In the genomic region with DNA sequence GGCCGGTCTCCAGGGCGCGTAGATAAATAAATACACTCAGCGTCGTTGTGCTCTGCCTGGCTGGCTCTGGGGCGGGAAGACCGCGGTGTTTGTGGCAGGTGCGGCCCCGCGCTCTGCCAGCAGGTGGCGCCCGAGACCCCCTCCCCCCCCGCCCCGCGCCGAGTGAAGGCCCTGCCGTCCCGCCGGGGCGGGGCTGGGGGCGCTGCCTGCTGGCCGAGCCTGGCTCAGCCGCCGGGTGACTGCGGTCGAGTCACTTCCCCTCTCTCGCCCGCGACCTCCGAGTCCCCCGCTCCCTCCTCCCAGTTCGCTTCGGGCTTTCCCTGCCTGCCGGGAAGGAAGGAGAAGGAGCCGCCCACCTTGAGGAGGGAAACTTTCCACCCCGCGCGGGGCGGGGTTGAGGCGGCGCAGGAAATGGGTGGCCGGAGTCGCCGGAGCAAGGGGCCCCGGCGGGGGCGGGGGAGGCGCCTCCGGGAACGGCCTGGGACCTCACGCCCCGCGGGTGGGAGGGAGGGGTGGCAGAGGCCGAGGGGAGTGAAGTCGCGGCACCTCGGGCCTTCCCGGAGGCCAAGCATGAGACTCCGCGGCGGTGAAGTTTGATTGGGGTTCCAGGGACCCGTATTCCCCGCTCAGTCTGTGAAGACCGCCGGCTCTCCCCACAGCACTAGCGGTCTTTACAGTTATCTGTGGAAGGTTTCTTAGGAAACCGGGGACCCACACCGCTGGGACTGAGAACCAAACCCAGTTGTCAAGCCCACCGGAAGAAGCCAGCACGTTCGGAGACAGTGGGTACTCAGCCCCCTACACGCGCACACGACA, we compare ENCODE assay signal across 8 cellular contexts. TPM values are rescaled to one million over a fixed set of nuclear protein-coding genes. Genes with fewer than 3 reads are reported as not detected.
DNase-seq lines count a peak whose midpoint lies in the region; ATAC-seq, FAIRE-seq and TF ChIP-seq lines count a peak whose summit lies in the region.

No MANE protein-coding gene starts in this region.

- H3K27me3 ChIP-seq in ACC112 (ENCODE audit: insufficient read depth, low read length), result no peaks in the 10 kb centered on the region
- peaks cover 20% of the 10 kb centered on the region for H3K27me3 ChIP-seq in NT2/D1 (ENCODE audit: insufficient read depth, insufficient read length)
- H3K27me3 ChIP-seq in endodermal cell (ENCODE audit: control insufficient read depth, insufficient read depth, low read length, poor library complexity, severe bottlenecking), result peaks cover 25% of the 10 kb centered on the region

- no peak overlapping the region for H3K27ac Mint-ChIP-seq in endodermal cell

- ATAC-seq in HG03280 (IDR thresholded peaks at IDR 0.05; ENCODE audit: unreplicated experiment), result peak; percentile 34

- H3K9ac ChIP-seq in NT2/D1 (ENCODE audit: insufficient read length, low read depth) (peak overlapping the region; percentile 83), endodermal cell (ENCODE audit: extremely low read depth, low read length, poor library complexity, severe bottlenecking) (no peak overlapping the region)

- peak; percentile 98 for TF ChIP-seq CTCF in endodermal cell (conservative IDR thresholded peaks at IDR 0.05)

- H3K36me3 ChIP-seq in ACC112 (ENCODE audit: insufficient read depth, low read length) (no peaks in the 10 kb centered on the region), NT2/D1 (ENCODE audit: insufficient read depth, insufficient read length, low read length) (peaks cover 26% of the 10 kb centered on the region), endodermal cell (ENCODE audit: control insufficient read depth, insufficient read depth, low read length) (no peaks in the 10 kb centered on the region)

- peak; percentile 85 for DNase-seq in GM18507 (ENCODE audit: extremely low spot score, insufficient read length, low read depth)
- DNase-seq in NT2/D1 (ENCODE audit: low read depth, low spot score), result peak; percentile 93
- peak; percentile 70 for DNase-seq in activated CD8-positive, alpha-beta memory T cell treated with anti-CD3 and anti-CD28 coated beads, Interleukin-2, amount 50 U/mL, for 24 hours (ENCODE audit: extremely low read depth)
- peak; percentile 97 for DNase-seq in endodermal cell
- peak; percentile 71 for DNase-seq in midbrain (lab: John Stamatoyannopoulos, UW)
- DNase-seq in stimulated activated CD8-positive, alpha-beta memory T cell treated with anti-CD3 and anti-CD28 coated beads, Interleukin-15, amount 100 ng/mL, for 4 hours (ENCODE audit: low read depth in 2 of 2), result peak; percentile 65 to 79

- no peaks in the 10 kb centered on the region for H3K9me3 ChIP-seq in NT2/D1 (ENCODE audit: insufficient read depth, low read length)
- no peaks in the 10 kb centered on the region for H3K9me3 ChIP-seq in endodermal cell (ENCODE audit: control insufficient read depth, low read length)

- no peaks in the 10 kb centered on the region for H3K9me3 Mint-ChIP-seq in endodermal cell

- H3K4me3 ChIP-seq in ACC112 (ENCODE audit: low read depth, low read length), result peak overlapping the region; percentile 92
- peak overlapping the region; percentile 46 for H3K4me3 ChIP-seq in NT2/D1 (ENCODE audit: insufficient read length, low read depth)
- H3K4me3 ChIP-seq in endodermal cell (ENCODE audit: low read length), result peak overlapping the region; percentile 74

- 1 to 2% methylated on average over 24 to 75 of the region's 75 CpGs for WGBS in endodermal cell (ENCODE audit: insufficient coverage in 1 of 2, insufficient read length in 1 of 2), 2 experiments

- H3K4me1 ChIP-seq in ACC112 (ENCODE audit: control insufficient read depth, insufficient read depth, low read length, unreplicated experiment) (peaks cover 53% of the 10 kb centered on the region), NT2/D1 (ENCODE audit: insufficient read depth, insufficient read length) (peaks cover 41% of the 10 kb centered on the region), endodermal cell (ENCODE audit: control insufficient read depth, insufficient read depth, low read length) (peaks cover 10% of the 10 kb centered on the region)

- peak; percentile 92 for FAIRE-seq in GM18507 (lab: Jason Lieb, UNC)

- peaks cover 48% of the 10 kb centered on the region for H3K79me2 ChIP-seq in ACC112 (ENCODE audit: control insufficient read depth, insufficient read depth, low read length, unreplicated experiment)

- H3K4me1 Mint-ChIP-seq in endodermal cell, result peaks cover 33% of the 10 kb centered on the region

- no peak overlapping the region for H2AFZ ChIP-seq in ACC112 (ENCODE audit: low read length, unreplicated experiment)

- peaks cover 4% of the 10 kb centered on the region for H3K36me3 Mint-ChIP-seq in endodermal cell (ENCODE audit: low read depth)

- H3K27ac ChIP-seq in ACC112 (ENCODE audit: low read depth, low read length) (peak overlapping the region; percentile 68), endodermal cell (ENCODE audit: low read depth, low read length) (no peak overlapping the region)

- peaks cover 45% of the 10 kb centered on the region for H3K27me3 Mint-ChIP-seq in endodermal cell (ENCODE audit: insufficient read depth)

- H3K4me3 Mint-ChIP-seq in endodermal cell, result peak overlapping the region; percentile 97

RNA-seq across cellular contexts. Expression of a gene that starts 1.5 kb away (rescaled TPM):
- 1 to 10 TPM; 6.2 to 9.8 TPM for total RNA-seq in endodermal cell
- 7.1 TPM for polyA plus RNA-seq in endodermal cell (2013, experiment 1 of 2)
- 5.5 TPM for polyA plus RNA-seq in endodermal cell (2013, experiment 2 of 2)

RNA-seq across cellular contexts. Expression of a gene that starts 2.0 kb away (rescaled TPM):
- 10 to 100 TPM; 23.3 to 24.9 TPM for total RNA-seq in endodermal cell
- polyA plus RNA-seq in endodermal cell (2013, experiment 1 of 2), result 52.4 TPM
- polyA plus RNA-seq in endodermal cell (2013, experiment 2 of 2), result 52.7 TPM

RNA-seq across cellular contexts. Expression of a gene that starts 4.1 kb away (rescaled TPM):
- 10 to 100 TPM; 32.8 to 36.5 TPM for total RNA-seq in endodermal cell
- polyA plus RNA-seq in endodermal cell (2013, experiment 1 of 2), result 44.3 TPM
- 45.3 TPM for polyA plus RNA-seq in endodermal cell (2013, experiment 2 of 2)

RNA-seq across cellular contexts. Expression of a gene that starts 16.2 kb away (rescaled TPM):
- total RNA-seq in endodermal cell, result 10 to 100 TPM; 19.7 to 24.2 TPM
- 23.3 TPM for polyA plus RNA-seq in endodermal cell (2013, experiment 1 of 2)
- 23.8 TPM for polyA plus RNA-seq in endodermal cell (2013, experiment 2 of 2)

RNA-seq across cellular contexts. Expression of a gene that starts 21.2 kb away (rescaled TPM):
- 1 to 10 TPM in 1 of 2 donors, not detected in 1; 1.2 TPM for total RNA-seq in endodermal cell
- polyA plus RNA-seq in endodermal cell (2013, experiment 1 of 2), result not detected
- polyA plus RNA-seq in endodermal cell (2013, experiment 2 of 2), result not detected
